In the genomic region with DNA sequence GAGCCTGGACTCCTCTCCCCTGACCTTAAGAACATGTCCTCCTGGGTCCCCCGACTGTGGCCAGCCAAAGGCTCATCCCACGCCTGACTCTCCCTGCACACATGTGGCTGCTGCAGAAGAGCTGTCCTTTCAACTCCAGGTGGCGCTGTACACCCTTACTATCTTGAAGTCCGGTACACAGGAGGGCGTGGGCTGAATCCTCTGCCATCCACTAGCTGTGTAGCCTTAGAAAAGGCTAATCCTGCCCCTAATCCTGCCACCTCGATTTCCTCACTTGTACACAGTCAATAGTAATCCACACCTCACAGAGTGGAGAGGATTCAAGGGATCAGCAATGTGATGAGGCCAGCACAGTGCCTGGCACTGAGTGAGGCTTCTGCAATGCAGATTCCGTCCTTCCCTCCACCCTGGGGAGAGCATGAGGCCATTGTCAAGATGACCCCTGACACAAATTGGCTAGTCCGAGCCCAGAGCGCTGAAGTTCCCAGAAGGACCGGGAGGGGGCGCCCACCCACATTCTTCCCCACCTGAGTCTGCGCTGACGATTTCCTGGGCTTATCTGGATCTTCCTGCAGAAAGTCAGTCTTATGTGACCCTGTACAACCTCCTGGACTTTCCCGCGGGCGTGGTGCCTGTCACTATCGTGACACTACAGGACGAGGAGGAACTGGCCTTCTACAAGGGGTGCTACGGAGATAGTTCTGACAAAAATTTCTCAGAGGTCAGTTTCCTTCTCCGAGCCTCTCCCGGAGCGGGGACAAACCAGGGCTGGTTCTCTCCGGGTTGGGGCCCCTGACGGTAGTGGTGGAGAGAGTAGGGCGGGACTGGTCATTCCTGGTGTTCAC, we compare ENCODE assay signal across 1 cellular context.
TF ChIP-seq lines count a peak whose summit lies in the region.

No MANE protein-coding gene starts in this region.

TF ChIP-seq in K562, 482 proteins besides CTCF, POLR2A, EP300 and RAD21 (continued from another document and continues in another):
- TF ChIP-seq ZBTB40 (IDR thresholded peaks at IDR 0.05) (peak; percentile 40; the same call in 1 of the 2 replicates), ZBTB40 (CRISPR knock-in tag; IDR thresholded peaks at IDR 0.05) (no peak), ZNF609 (CRISPR knock-in tag; IDR thresholded peaks at IDR 0.05; ENCODE audit: borderline replicate concordance) (no peak; the same call in 1 of the 2 replicates), MAFG (tag; conservative IDR thresholded peaks at IDR 0.05) (no peak), GABPA (tag; conservative IDR thresholded peaks at IDR 0.05; ENCODE audit: low read depth) (peak; percentile 54; the same call in 1 of the 2 replicates), CXXC5 (CRISPR knock-in tag; IDR thresholded peaks at IDR 0.05) (peak; percentile 86), ARNT (IDR thresholded peaks at IDR 0.05) (peak; percentile 89 to 96), ZNF561 (CRISPR knock-in tag; conservative IDR thresholded peaks at IDR 0.05) (no peak), TGIF2 (CRISPR knock-in tag; IDR thresholded peaks at IDR 0.05) (peak; percentile 36; the same call in 1 of the 2 replicates), NEUROD1 (IDR thresholded peaks at IDR 0.05; ENCODE audit: borderline replicate concordance, low read depth, low read length, partially characterized antibody) (peak; percentile 4), YY1 (IDR thresholded peaks at IDR 0.05; ENCODE audit: borderline replicate concordance in 1 of 3, control insufficient read depth in 1 of 3, extremely low read depth in 1 of 3, insufficient read depth in 3 of 3, insufficient read length in 1 of 3, insufficient replicate concordance in 2 of 3, low read depth in 1 of 3, low read length in 2 of 3) (peak; percentile 19 to 91 (median 79)), NR2C2 (CRISPR knock-in tag; IDR thresholded peaks at IDR 0.05) (peak; percentile 92), NR2C2 (tag; IDR thresholded peaks at IDR 0.05) (peak; percentile 97), ZNF583 (CRISPR knock-in tag; IDR thresholded peaks at IDR 0.05) (peak; percentile 15; the same call in 1 of the 2 replicates), PURB (CRISPR knock-in tag; IDR thresholded peaks at IDR 0.05; ENCODE audit: low read depth) (no peak), GMEB1 (CRISPR knock-in tag; IDR thresholded peaks at IDR 0.05) (no peak), CHD1 (IDR thresholded peaks at IDR 0.05; ENCODE audit: low read length) (peak; percentile 61), ZBTB11 (CRISPR knock-in tag; IDR thresholded peaks at IDR 0.05) (peak in 1 of 3 experiments; percentile 78; a peak in 2 of 6 replicates), PHB (CRISPR knock-in tag; IDR thresholded peaks at IDR 0.05) (no peak), DNMT1 (IDR thresholded peaks at IDR 0.05) (peak; percentile 95), ZNF699 (CRISPR knock-in tag; IDR thresholded peaks at IDR 0.05; ENCODE audit: insufficient replicate concordance) (no peak)
- TF ChIP-seq, protein P1, sequence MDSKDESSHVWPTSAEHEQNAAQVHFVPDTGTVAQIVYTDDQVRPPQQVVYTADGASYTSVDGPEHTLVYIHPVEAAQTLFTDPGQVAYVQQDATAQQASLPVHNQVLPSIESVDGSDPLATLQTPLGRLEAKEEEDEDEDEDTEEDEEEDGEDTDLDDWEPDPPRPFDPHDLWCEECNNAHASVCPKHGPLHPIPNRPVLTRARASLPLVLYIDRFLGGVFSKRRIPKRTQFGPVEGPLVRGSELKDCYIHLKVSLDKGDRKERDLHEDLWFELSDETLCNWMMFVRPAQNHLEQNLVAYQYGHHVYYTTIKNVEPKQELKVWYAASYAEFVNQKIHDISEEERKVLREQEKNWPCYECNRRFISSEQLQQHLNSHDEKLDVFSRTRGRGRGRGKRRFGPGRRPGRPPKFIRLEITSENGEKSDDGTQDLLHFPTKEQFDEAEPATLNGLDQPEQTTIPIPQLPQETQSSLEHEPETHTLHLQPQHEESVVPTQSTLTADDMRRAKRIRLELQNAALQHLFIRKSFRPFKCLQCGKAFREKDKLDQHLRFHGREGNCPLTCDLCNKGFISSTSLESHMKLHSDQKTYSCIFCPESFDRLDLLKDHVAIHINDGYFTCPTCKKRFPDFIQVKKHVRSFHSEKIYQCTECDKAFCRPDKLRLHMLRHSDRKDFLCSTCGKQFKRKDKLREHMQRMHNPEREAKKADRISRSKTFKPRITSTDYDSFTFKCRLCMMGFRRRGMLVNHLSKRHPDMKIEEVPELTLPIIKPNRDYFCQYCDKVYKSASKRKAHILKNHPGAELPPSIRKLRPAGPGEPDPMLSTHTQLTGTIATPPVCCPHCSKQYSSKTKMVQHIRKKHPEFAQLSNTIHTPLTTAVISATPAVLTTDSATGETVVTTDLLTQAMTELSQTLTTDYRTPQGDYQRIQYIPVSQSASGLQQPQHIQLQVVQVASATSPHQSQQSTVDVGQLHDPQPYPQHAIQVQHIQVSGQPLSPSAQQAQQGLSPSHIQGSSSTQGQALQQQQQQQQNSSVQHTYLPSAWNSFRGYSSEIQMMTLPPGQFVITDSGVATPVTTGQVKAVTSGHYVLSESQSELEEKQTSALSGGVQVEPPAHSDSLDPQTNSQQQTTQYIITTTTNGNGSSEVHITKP (IDR thresholded peaks at IDR 0.05; ENCODE audit: partially characterized antibody), result peak; percentile 90
- TF ChIP-seq, protein P2, sequence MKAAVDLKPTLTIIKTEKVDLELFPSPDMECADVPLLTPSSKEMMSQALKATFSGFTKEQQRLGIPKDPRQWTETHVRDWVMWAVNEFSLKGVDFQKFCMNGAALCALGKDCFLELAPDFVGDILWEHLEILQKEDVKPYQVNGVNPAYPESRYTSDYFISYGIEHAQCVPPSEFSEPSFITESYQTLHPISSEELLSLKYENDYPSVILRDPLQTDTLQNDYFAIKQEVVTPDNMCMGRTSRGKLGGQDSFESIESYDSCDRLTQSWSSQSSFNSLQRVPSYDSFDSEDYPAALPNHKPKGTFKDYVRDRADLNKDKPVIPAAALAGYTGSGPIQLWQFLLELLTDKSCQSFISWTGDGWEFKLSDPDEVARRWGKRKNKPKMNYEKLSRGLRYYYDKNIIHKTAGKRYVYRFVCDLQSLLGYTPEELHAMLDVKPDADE (conservative IDR thresholded peaks at IDR 0.05; ENCODE audit: control insufficient read depth, low read depth, low read length), result 0 out of 2 replicates have a peak, but pooled peaks have one; percentile 50
